Comparison of ENCODE assay signal across 8 cellular contexts in genomic region chr1:44217809-44218410, GRCh38. TPM values are rescaled to one million over a fixed set of nuclear protein-coding genes. Genes with fewer than 3 reads are reported as not detected.
A peak's percentile ranks its signal among the peaks of the same experiment; 100 is the strongest.
DNase-seq lines count a peak whose midpoint lies in the region; ATAC-seq and TF ChIP-seq lines count a peak whose summit lies in the region.

No MANE protein-coding gene starts in this region.

- no peaks in the 10 kb centered on the region for H3K9me3 Mint-ChIP-seq in activated T-helper 17 cell treated with anti-CD3 and anti-CD28 coated beads, Interleukin-2, amount 50 U/mL, for 72 hours

- peaks cover 4 to 6% of the 10 kb centered on the region in 2 donors for H3K4me1 ChIP-seq in neuronal stem cell (ENCODE audit: control insufficient read depth in 2 of 2, insufficient read depth in 1 of 2, low read depth in 1 of 2, low read length in 2 of 2)

- H2BK120ac ChIP-seq in neuronal stem cell (ENCODE audit: low read depth, low read length) = no peak overlapping the region

- H3K4ac ChIP-seq in neuronal stem cell (ENCODE audit: low read length) = no peak overlapping the region

- no peak overlapping the region for H2BK12ac ChIP-seq in neuronal stem cell (ENCODE audit: low read length)

- peak; percentile 96 for TF ChIP-seq CTCF in fibroblast of the aortic adventitia (IDR thresholded peaks at IDR 0.05; ENCODE audit: insufficient read depth, low read length)

- H3K14ac ChIP-seq in neuronal stem cell (ENCODE audit: low read length) = no peak overlapping the region

- H3K23ac ChIP-seq in neuronal stem cell (ENCODE audit: low read depth, low read length, poor library complexity) = no peak overlapping the region

- no peak overlapping the region for H3K4me2 ChIP-seq in neuronal stem cell (ENCODE audit: insufficient read depth, low read length, poor library complexity, severe bottlenecking)

- peaks cover 46 to 82% of the 10 kb centered on the region in 2 donors for H3K36me3 ChIP-seq in neuronal stem cell (replicated peaks in 1 of 2; ENCODE audit: control insufficient read depth in 2 of 2, insufficient read depth in 2 of 2, low read length in 2 of 2)

- H3K18ac ChIP-seq in neuronal stem cell (ENCODE audit: low read length) = no peak overlapping the region

- H3K27ac ChIP-seq in neuronal stem cell (replicated peaks; ENCODE audit: low read length) (no peak overlapping the region), substantia nigra (ENCODE audit: low read depth, low read length, poor library complexity, severe bottlenecking) (peak overlapping the region; percentile 56)

- H3K4me3 ChIP-seq in fibroblast of the aortic adventitia (ENCODE audit: low read depth, low read length) = no peak overlapping the region
- no peak overlapping the region for H3K4me3 ChIP-seq in neuronal stem cell (ENCODE audit: low read length in 2 of 2)

- no peak overlapping the region for H2BK15ac ChIP-seq in neuronal stem cell (ENCODE audit: low read length)

- H3K27me3 ChIP-seq in neuronal stem cell (ENCODE audit: control insufficient read depth in 3 of 3, insufficient read depth in 3 of 3, low read depth in 1 of 3, low read length in 3 of 3) = no peaks in the 10 kb centered on the region

- H4K8ac ChIP-seq in neuronal stem cell (ENCODE audit: low read depth, low read length) = no peak overlapping the region

- H4K91ac ChIP-seq in neuronal stem cell (ENCODE audit: low read depth, low read length, poor library complexity) = no peak overlapping the region

- ATAC-seq in activated T-helper 17 cell treated with anti-CD3 and anti-CD28 coated beads, Interleukin-2, amount 50 U/mL, for 72 hours (replicated peaks) = peak; percentile 39
- ATAC-seq in HG03097 (IDR thresholded peaks at IDR 0.05; ENCODE audit: low FRiP score, unreplicated experiment) = no peak

- WGBS in neuronal stem cell (ENCODE audit: extremely low coverage in 2 of 2, insufficient read length in 2 of 2, insufficient replicate concordance in 1 of 2), 2 donors = no CpG with 5 or more reads among the region's 4 CpGs

- peak overlapping the region; percentile 21 for H3K27ac Mint-ChIP-seq in activated T-helper 17 cell treated with anti-CD3 and anti-CD28 coated beads, Interleukin-2, amount 50 U/mL, for 72 hours

- H2AK5ac ChIP-seq in neuronal stem cell (ENCODE audit: low read depth, low read length) = no peak overlapping the region

- peaks cover 0 to under 1% of the 10 kb centered on the region in 2 donors for H3K9me3 ChIP-seq in neuronal stem cell (replicated peaks in 1 of 2; ENCODE audit: control insufficient read depth in 2 of 2, insufficient read depth in 1 of 2, low read depth in 1 of 2, low read length in 2 of 2)

- H3K27me3 Mint-ChIP-seq in activated T-helper 17 cell treated with anti-CD3 and anti-CD28 coated beads, Interleukin-2, amount 50 U/mL, for 72 hours = no peaks in the 10 kb centered on the region

- H3K4me3 Mint-ChIP-seq in activated T-helper 17 cell treated with anti-CD3 and anti-CD28 coated beads, Interleukin-2, amount 50 U/mL, for 72 hours = no peak overlapping the region

- H3K9ac ChIP-seq in neuronal stem cell (ENCODE audit: low read depth, low read length, poor library complexity) = no peak overlapping the region

- no peak overlapping the region for H2AFZ ChIP-seq in neuronal stem cell (ENCODE audit: low read length)

- peak; percentile 71 for DNase-seq in Daoy (ENCODE audit: low read depth)
- peak; percentile 58 for DNase-seq in LHCN-M2 (ENCODE audit: low read depth)
- peak; percentile 82 for DNase-seq in RPMI8226
- peak; percentile 70 for DNase-seq in fibroblast of the aortic adventitia (ENCODE audit: low read depth)
- DNase-seq in neuronal stem cell (ENCODE audit: low spot score) = peak; percentile 70
- peak in 44 of 49 donors; percentile 16 to 80 (median 60) for DNase-seq in substantia nigra (lab: John Stamatoyannopoulos, UW)

- H3K79me1 ChIP-seq in neuronal stem cell (ENCODE audit: low read depth, low read length) = peaks cover 2% of the 10 kb centered on the region

- H3K36me3 Mint-ChIP-seq in activated T-helper 17 cell treated with anti-CD3 and anti-CD28 coated beads, Interleukin-2, amount 50 U/mL, for 72 hours (ENCODE audit: low read depth) = peaks cover 71% of the 10 kb centered on the region

- H3K4me1 Mint-ChIP-seq in activated T-helper 17 cell treated with anti-CD3 and anti-CD28 coated beads, Interleukin-2, amount 50 U/mL, for 72 hours = peaks cover 12% of the 10 kb centered on the region

- H2BK5ac ChIP-seq in neuronal stem cell (ENCODE audit: low read length) = no peak overlapping the region

RNA-seq across cellular contexts. Expression of gene DMAP1, which starts 4.6 kb away (rescaled TPM):
- total RNA-seq in Daoy (2014; rRNA removed; shearing (Covaris generic)) = 10.6 and 27.3 TPM in 2 replicates
- 16.0 and 18.3 TPM in 2 replicates for total RNA-seq in LHCN-M2 (2014; rRNA removed)
- 42.2 TPM for polyA plus RNA-seq in LHCN-M2 (2012)
- total RNA-seq in activated T-helper 17 cell treated with anti-CD3 and anti-CD28 coated beads, Interleukin-2, amount 50 U/mL, for 72 hours = 10 to 100 TPM; 41.1 to 41.4 TPM
- total RNA-seq in fibroblast of the aortic adventitia (ENCODE audit: low replicate concordance) = 19.8 and 29.2 TPM in 2 replicates
- 31.9 TPM for polyA plus RNA-seq in neuronal stem cell (2013, experiment 1 of 2)
- 31.3 TPM for polyA plus RNA-seq in neuronal stem cell (2013, experiment 2 of 2)
